Comparison of ENCODE assay signal across 1 cellular context in the genomic region with DNA sequence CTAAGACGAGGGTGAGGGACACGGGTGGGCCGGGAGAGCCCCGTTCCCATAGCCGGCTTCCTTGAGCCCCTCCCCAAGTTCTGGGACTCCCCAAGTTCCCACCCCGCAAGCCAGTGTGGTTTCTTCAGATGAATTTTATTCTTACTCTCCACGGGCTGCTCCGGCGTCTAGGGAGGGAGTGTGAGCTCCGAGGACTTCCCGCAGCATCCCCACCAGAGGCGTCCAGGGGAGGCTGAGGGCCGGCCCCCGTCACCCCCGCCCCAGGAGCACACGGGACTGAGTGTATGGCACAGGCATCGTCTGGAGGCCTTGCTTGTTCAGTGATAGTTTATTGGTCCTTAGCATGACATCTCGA.
TF ChIP-seq lines count a peak whose summit lies in the region.

No MANE protein-coding gene starts in this region.

TF ChIP-seq in GM12878, 131 proteins besides CTCF, POLR2A, EP300 and RAD21:
- TF ChIP-seq SRF (IDR thresholded peaks at IDR 0.05; ENCODE audit: low read depth in 2 of 2, low read length in 2 of 2) (no peak), RUNX3 (IDR thresholded peaks at IDR 0.05; ENCODE audit: low read length) (no peak), IKZF2 (IDR thresholded peaks at IDR 0.05) (no peak), RB1 (IDR thresholded peaks at IDR 0.05; ENCODE audit: borderline replicate concordance) (no peak)
